Comparison of ENCODE assay signal across 35 cellular contexts in the genomic region with DNA sequence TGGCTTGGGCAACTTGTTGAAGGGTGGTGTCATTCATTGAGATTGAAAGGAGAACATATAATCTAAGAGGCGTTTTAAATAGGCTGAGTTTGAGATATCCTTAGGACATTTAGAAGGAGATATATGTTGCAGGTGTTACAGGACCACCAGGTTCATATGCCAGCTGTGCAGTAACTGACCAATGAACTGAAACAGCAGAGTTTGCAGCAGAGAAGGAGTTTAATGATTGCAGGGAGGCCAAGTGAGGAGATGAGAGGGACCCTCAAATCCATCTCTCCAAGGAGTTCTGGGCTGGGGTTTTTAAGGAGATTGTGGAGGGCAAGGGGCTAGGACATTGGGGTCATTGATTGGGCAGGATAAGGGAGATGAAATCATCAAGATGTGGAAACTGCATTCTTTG.
"Had no signal": no experiment of that assay in that cellular context is flagged by ENCODE, and none has a peak within 500 bp of the region (broad histone marks: within the 10 kb centered on the region; RNA-seq: fewer than 3 reads in every experiment).

No MANE protein-coding gene starts in this region.

- H3K4me3 ChIP-seq: MG63 had no signal

- H3K36me3 ChIP-seq: MG63 had no signal

- DNase-seq: Kasumi-1, MG63, MM.1S, MV-4-11, NCI-H1048, NCI-H1092, NCI-H1092 treated with DMSO at 0.1 percent for 48 hours, NCI-H1105, NCI-H1105 treated with DMSO at 0.1 percent for 48 hours, NCI-H1417, NCI-H1417 treated with DMSO at 0.1 percent for 48 hours, NCI-H1436, NCI-H1436 treated with DMSO at 0.1 percent for 48 hours, NCI-H146, NCI-H1694, NCI-H1694 treated with DMSO at 0.1 percent for 48 hours, NCI-H187, NCI-H187 treated with DMSO at 0.1 percent for 48 hours, NCI-H1930, NCI-H2029, NCI-H2029 treated with DMSO at 0.1 percent for 48 hours, NCI-H2081, NCI-H2081 treated with DMSO at 0.1 percent for 48 hours, NCI-H2107, NCI-H2171, NCI-H2171 treated with DMSO at 0.1 percent for 48 hours, NCI-H2227 treated with DMSO at 0.1 percent for 48 hours, NCI-H226, NCI-H345, NCI-H446, NCI-H446 treated with DMSO at 0.1 percent for 48 hours, NCI-H510A, NCI-H510A treated with DMSO at 0.1 percent for 48 hours, NCI-H524, NCI-H524 treated with DMSO at 0.1 percent for 48 hours had no signal

- H3K27me3 ChIP-seq: MG63 had no signal
